In genomic region chr7:2461268-2462026, GRCh38 we compare ENCODE assay signal across 36 cellular contexts. TPM values are rescaled to one million over a fixed set of nuclear protein-coding genes. Genes with fewer than 3 reads are reported as not detected.
A peak's percentile ranks its signal among the peaks of the same experiment; 100 is the strongest.
DNase-seq lines count a peak whose midpoint lies in the region; ATAC-seq, FAIRE-seq and TF ChIP-seq lines count a peak whose summit lies in the region.
"Had no signal": no experiment of that assay in that cellular context is flagged by ENCODE, and none has a peak within 500 bp of the region (broad histone marks: within the 10 kb centered on the region; RNA-seq: fewer than 3 reads in every experiment).

No MANE protein-coding gene starts in this region.

- intact Hi-C loops in GM12878 (cut with micrococcal nuclease; ENCODE audit: unreplicated experiment) (no loop called here), kidney (cut with DNase I) (no loop called here)

- POLR2A ChIA-PET in GM12878 (lab: Charles Lee): no interaction called here

- H4K20me1 ChIP-seq in GM12878 (ENCODE audit: control insufficient read depth, insufficient read depth): no peaks in the 10 kb centered on the region

- H2AFZ ChIP-seq in GM12878 (ENCODE audit: control insufficient read depth, low read depth, low read length): no peak overlapping the region
- H2AFZ ChIP-seq: parathyroid adenoma had no signal

- in situ Hi-C loops in GM12878 (cut with MboI): no loop called here

- BruUV-seq in GM12878 (replicated peaks; lab: Mats Ljungman, UMichigan): no TSS peak

- DNase-seq in GM12878 (ENCODE audit: low read depth, low spot score) (no peak), kidney (peak; percentile 65), substantia nigra (lab: John Stamatoyannopoulos, UW) (no peak), tibial nerve (ENCODE audit: low spot score in 2 of 2) (no peak), putamen (ENCODE audit: low spot score) (no peak)
- DNase-seq in activated naive CD4-positive, alpha-beta T cell treated with Interleukin-2 at 50 U/mL for 16 hours: no peak
- DNase-seq: activated CD4-positive, alpha-beta T cell treated with anti-CD3 and anti-CD28 coated beads for 48 hours; activated CD8-positive, alpha-beta memory T cell treated with anti-CD3 and anti-CD28 coated beads for 24 hours; activated T-cell treated with anti-CD3 and anti-CD28 coated beads for 4 hours; colonic mucosa; COR-L47; effector memory CD8-positive, alpha-beta T cell; erythroblast; glutamatergic neuron; mammary epithelial cell; mucosa of descending colon; NCI-H146; NCI-H748 treated with DMSO at 0.1 percent for 48 hours; Peyer's patch; SHP77 treated with DMSO at 0.1 percent for 48 hours; stimulated activated CD4-positive, alpha-beta T cell treated with anti-CD3 and anti-CD28 coated beads, Interleukin-1b, Interleukin-23, amount 100 ng/mL, for 48 hours; stomach; SW 1271; T-helper 9 cell; thyroid gland; WERI-Rb-1 had no signal

- H3K79me2 ChIP-seq in GM12878 (ENCODE audit: control insufficient read depth, insufficient read depth, low read length): no peaks in the 10 kb centered on the region
- H3K79me2 ChIP-seq: parathyroid adenoma had no signal

- H3K27ac ChIP-seq in GM12878 (ENCODE audit: control insufficient read depth, insufficient read depth): no peak overlapping the region
- no peak overlapping the region for H3K27ac ChIP-seq in kidney (ENCODE audit: low read depth in 2 of 2, low read length in 2 of 2)
- H3K27ac ChIP-seq in substantia nigra (ENCODE audit: low read depth, low read length, poor library complexity, severe bottlenecking): peak overlapping the region; percentile 30
- H3K27ac ChIP-seq in tibial nerve: peak overlapping the region in 1 of 4 donors; percentile 11
- H3K27ac ChIP-seq: C4-2B, colonic mucosa, parathyroid adenoma, Peyer's patch, right atrium auricular region, stomach, thyroid gland, WERI-Rb-1 had no signal

- TF ChIP-seq EP300 in Ishikawa (IDR thresholded peaks at IDR 0.05; ENCODE audit: borderline replicate concordance): no peak
- no peak for TF ChIP-seq EP300 in GM12878 (IDR thresholded peaks at IDR 0.05; ENCODE audit: borderline replicate concordance in 1 of 2, control insufficient read depth in 1 of 2, low read depth in 2 of 2, low read length in 2 of 2)
- TF ChIP-seq EP300 in tibial nerve (IDR thresholded peaks at IDR 0.05): no peak

- no peak for ATAC-seq in GM12878
- ATAC-seq: activated naive CD4-positive, alpha-beta T cell treated with anti-CD3 and anti-CD28 coated beads, Interleukin-2, amount 50 U/mL, for 72 hours; effector memory CD8-positive, alpha-beta T cell; HCT116; mucosa of descending colon had no signal

- no peak for TF ChIP-seq CTCF in GM12878 (IDR thresholded peaks at IDR 0.05 in 2 of 3, conservative IDR thresholded peaks at IDR 0.05 in 1 of 3; ENCODE audit: control insufficient read depth in 2 of 3, extremely low read depth in 1 of 3, insufficient read depth in 1 of 3, low read depth in 3 of 3, low read length in 3 of 3)
- TF ChIP-seq CTCF in kidney (IDR thresholded peaks at IDR 0.05; ENCODE audit: borderline replicate concordance, extremely low read depth, insufficient read depth): no peak
- TF ChIP-seq CTCF in tibial nerve (IDR thresholded peaks at IDR 0.05): no peak

- H3K4me3 ChIP-seq in GM12878: no peak overlapping the region
- no peak overlapping the region for H3K4me3 ChIP-seq in kidney (ENCODE audit: low read length in 2 of 2)
- H3K4me3 ChIP-seq in tibial nerve: no peak overlapping the region
- H3K4me3 ChIP-seq: colonic mucosa, mucosa of descending colon, Peyer's patch, right atrium auricular region, stomach, thyroid gland had no signal

- CTCF ChIA-PET in GM12878 (lab: Yijun Ruan, JAX): no interaction called here

- SMC1A ChIA-PET in GM12878 (lab: Charles Lee; ENCODE audit: uncharacterized antibody, unreplicated experiment): no interaction called here

- FAIRE-seq in GM12878 (lab: Jason Lieb, UNC): no peak
- no peak for FAIRE-seq in kidney (lab: Jason Lieb, UNC)
- FAIRE-seq: G401.6 had no signal

- H3K4me1 ChIP-seq in GM12878 (ENCODE audit: control insufficient read depth, insufficient read depth, low read length): no peaks in the 10 kb centered on the region
- no peaks in the 10 kb centered on the region for H3K4me1 ChIP-seq in kidney (ENCODE audit: control insufficient read depth in 1 of 2, insufficient read depth in 1 of 2, low read depth in 1 of 2, low read length in 2 of 2)
- H3K4me1 ChIP-seq in tibial nerve: peaks cover 0 to 16% (median 6%) of the 10 kb centered on the region in 4 donors
- H3K4me1 ChIP-seq: colonic mucosa, parathyroid adenoma, Peyer's patch, right atrium auricular region, stomach, thyroid gland had no signal

- H3K9ac ChIP-seq in GM12878 (ENCODE audit: control insufficient read depth, insufficient read depth, low read length) (no peak overlapping the region), kidney (ENCODE audit: low read length in 2 of 2) (no peak overlapping the region)
- H3K9ac ChIP-seq: parathyroid adenoma had no signal

- no peaks in the 10 kb centered on the region for H3K27me3 ChIP-seq in GM12878 (replicated peaks in 1 of 2; ENCODE audit: control insufficient read depth in 2 of 2, insufficient read depth in 2 of 2, low read length in 1 of 2)
- no peaks in the 10 kb centered on the region for H3K27me3 ChIP-seq in tibial nerve
- H3K27me3 ChIP-seq: colonic mucosa, Peyer's patch, right atrium auricular region, stomach, thyroid gland had no signal

- TF ChIP-seq RAD21 in Ishikawa (IDR thresholded peaks at IDR 0.05; ENCODE audit: low read depth) (no peak), GM12878 (IDR thresholded peaks at IDR 0.05; ENCODE audit: insufficient read depth, low read depth, low read length) (no peak)

- TF ChIP-seq POLR2A in GM12878 (IDR thresholded peaks at IDR 0.05; ENCODE audit: low read depth, low read length) (no peak), tibial nerve (IDR thresholded peaks at IDR 0.05) (no peak)

- no peak overlapping the region for H3K4me2 ChIP-seq in GM12878 (ENCODE audit: control insufficient read depth, insufficient read depth)

- WGBS in GM12878 (ENCODE audit: insufficient coverage, insufficient replicate concordance, low lambda C conversion rate, missing lambda C conversion rate): 83% methylated on average over 14 of the region's 15 CpGs
- WGBS in tibial nerve, 2 donors: 81 to 84% methylated on average over 13 to 15 of the region's 15 CpGs

- RAD21 ChIA-PET in GM12878 (lab: Charles Lee; ENCODE audit: unreplicated experiment): no interaction called here

- H3K9me3 ChIP-seq in GM12878 (replicated peaks; ENCODE audit: control insufficient read depth, insufficient read depth, low read length) (no peaks in the 10 kb centered on the region; the same call in 2 of the 3 replicates), kidney (ENCODE audit: control insufficient read depth in 1 of 2, low read length in 2 of 2) (no peaks in the 10 kb centered on the region), tibial nerve (no peaks in the 10 kb centered on the region)
- H3K9me3 ChIP-seq: colonic mucosa, mucosa of descending colon, Peyer's patch, right atrium auricular region, stomach, thyroid gland had no signal

- H3K36me3 ChIP-seq in GM12878 (ENCODE audit: control insufficient read depth in 2 of 2, insufficient read depth in 2 of 2, low read length in 1 of 2): no peaks in the 10 kb centered on the region
- no peaks in the 10 kb centered on the region for H3K36me3 ChIP-seq in kidney (ENCODE audit: control insufficient read depth in 1 of 2, insufficient read depth in 2 of 2, low read length in 2 of 2)
- H3K36me3 ChIP-seq in tibial nerve: no peaks in the 10 kb centered on the region
- H3K36me3 ChIP-seq: colonic mucosa, Peyer's patch, right atrium auricular region, stomach, thyroid gland, WERI-Rb-1 had no signal

RNA-seq across cellular contexts. Expression of gene GRIFIN, which starts 14.8 kb away (rescaled TPM):
- total RNA-seq in GM12878 (2013; cell fraction: nucleolus; rRNA removed): not detected in 2 replicates
- total RNA-seq in GM12878 (2014; rRNA removed): not detected in 2 replicates
- not detected in 2 replicates for total RNA-seq in GM12878 (2014; rRNA removed; fragmentation: Illumina TruSeq; extraction: Trizol)
- not detected in 2 replicates for total RNA-seq in GM12878 (2021)
- not detected for polyA plus RNA-seq in GM12878 (2011; ENCODE audit: low read depth)
- polyA plus RNA-seq in GM12878 (2011; rRNA removed): not detected in 2 replicates
- polyA plus RNA-seq in GM12878 (2011; cell fraction: cytosol; rRNA removed): not detected in 2 replicates
- not detected in 2 replicates for polyA plus RNA-seq in GM12878 (2011; cell fraction: nucleus; rRNA removed)
- not detected in 2 replicates for polyA plus RNA-seq in GM12878 (2012)
- polyA plus RNA-seq in GM12878 (2014; fragmentation: Illumina TruSeq; extraction: Trizol): not detected in 2 replicates
- polyA plus RNA-seq in GM12878 (2014; fragmentation: Nextera tagmentation; extraction: Ambion mirVana): not detected
- polyA plus RNA-seq in GM12878 (2014; rRNA removed): not detected in 2 replicates
- polyA plus RNA-seq in GM12878 (2016; fragmentation: Nextera tagmentation; extraction: Ambion mirVana): not detected
- polyA minus RNA-seq in GM12878 (2011; rRNA and poly(A)+ RNA removed): not detected in 2 replicates
- not detected in 2 replicates for polyA minus RNA-seq in GM12878 (2011; cell fraction: cytosol; rRNA and poly(A)+ RNA removed)
- polyA minus RNA-seq in GM12878 (2011; cell fraction: nucleus; rRNA and poly(A)+ RNA removed): not detected in 2 replicates
- not detected for total RNA-seq in kidney
- polyA plus RNA-seq in kidney (ENCODE audit: insufficient read depth, low read depth, low replicate concordance): not detected
- total RNA-seq in tibial nerve: not detected
- total RNA-seq: activated naive CD4-positive, alpha-beta T cell treated with anti-CD3 and anti-CD28 coated beads, Interleukin-2, amount 50 U/mL, for 72 hours; activated T-helper 2 cell treated with anti-CD3 and anti-CD28 coated beads, Interferon-gamma antibody, Interleukin-2, Interleukin-4, amounts not matched to agents 10 μg/mL and 5 μg/mL and 100 μg/mL, durations not matched to agents 14 hours and 24 hours and 36 hours; colonic mucosa; kidney epithelial cell; mammary epithelial cell; mucosa of descending colon; Peyer's patch; right atrium auricular region; stomach; thyroid gland had no signal
- polyA plus RNA-seq: IgD-negative memory B cell, mammary epithelial cell, stomach had no signal

RNA-seq across cellular contexts. Expression of gene CHST12, which starts 58.0 kb away (rescaled TPM):
- 24.3 and 24.9 TPM in 2 replicates for total RNA-seq in GM12878 (2013; cell fraction: nucleolus; rRNA removed)
- 2.0 and 2.4 TPM in 2 replicates for total RNA-seq in GM12878 (2014; rRNA removed)
- 0.78 and 1.1 TPM in 2 replicates for total RNA-seq in GM12878 (2014; rRNA removed; fragmentation: Illumina TruSeq; extraction: Trizol)
- 6.9 and 8.4 TPM in 2 replicates for total RNA-seq in GM12878 (2021)
- polyA plus RNA-seq in GM12878 (2011; ENCODE audit: low read depth): 4.6 TPM
- 5.9 and 14.2 TPM in 2 replicates for polyA plus RNA-seq in GM12878 (2011; rRNA removed)
- polyA plus RNA-seq in GM12878 (2011; cell fraction: cytosol; rRNA removed): 25.5 and 35.2 TPM in 2 replicates
- 18.3 and 23.4 TPM in 2 replicates for polyA plus RNA-seq in GM12878 (2011; cell fraction: nucleus; rRNA removed)
- 12.2 and 14.0 TPM in 2 replicates for polyA plus RNA-seq in GM12878 (2012)
- polyA plus RNA-seq in GM12878 (2014; fragmentation: Illumina TruSeq; extraction: Trizol): 0.19 and 0.43 TPM in 2 replicates
- polyA plus RNA-seq in GM12878 (2014; fragmentation: Nextera tagmentation; extraction: Ambion mirVana): under 1 TPM; 0.05 to 0.33 TPM
- 4.2 and 6.0 TPM in 2 replicates for polyA plus RNA-seq in GM12878 (2014; rRNA removed)
- 10 to 100 TPM; 11.8 TPM for polyA plus RNA-seq in GM12878 (2016; fragmentation: Nextera tagmentation; extraction: Ambion mirVana)
- polyA minus RNA-seq in GM12878 (2011; rRNA and poly(A)+ RNA removed): 9.7 and 19.3 TPM in 2 replicates
- 12.7 and 14.5 TPM in 2 replicates for polyA minus RNA-seq in GM12878 (2011; cell fraction: cytosol; rRNA and poly(A)+ RNA removed)
- polyA minus RNA-seq in GM12878 (2011; cell fraction: nucleus; rRNA and poly(A)+ RNA removed): 3.3 and 7.9 TPM in 2 replicates
- 25.6 TPM for total RNA-seq in kidney
- polyA plus RNA-seq in kidney (ENCODE audit: insufficient read depth, low read depth, low replicate concordance): 16.3 TPM
- 10 to 100 TPM; 21.0 to 29.9 (median 29.3) TPM for total RNA-seq in tibial nerve

RNA-seq across cellular contexts. Expression of gene LFNG, which starts 58.1 kb away (rescaled TPM):
- total RNA-seq in GM12878 (2013; cell fraction: nucleolus; rRNA removed): 6.2 and 7.0 TPM in 2 replicates
- total RNA-seq in GM12878 (2014; rRNA removed): 0.11 and 0.68 TPM in 2 replicates
- total RNA-seq in GM12878 (2014; rRNA removed; fragmentation: Illumina TruSeq; extraction: Trizol): 0.22 and 0.23 TPM in 2 replicates
- total RNA-seq in GM12878 (2021): 0.62 and 0.80 TPM in 2 replicates
- not detected for polyA plus RNA-seq in GM12878 (2011; ENCODE audit: low read depth)
- polyA plus RNA-seq in GM12878 (2011; rRNA removed): 0.33 and 0.43 TPM in 2 replicates
- polyA plus RNA-seq in GM12878 (2011; cell fraction: cytosol; rRNA removed): 0.48 and 0.51 TPM in 2 replicates
- polyA plus RNA-seq in GM12878 (2011; cell fraction: nucleus; rRNA removed): 1.6 and 1.7 TPM in 2 replicates
- 0.15 and 0.35 TPM in 2 replicates for polyA plus RNA-seq in GM12878 (2012)
- polyA plus RNA-seq in GM12878 (2014; fragmentation: Illumina TruSeq; extraction: Trizol): 0.15 TPM in 1 of 2 replicates, not detected in the other
- under 1 TPM; 0.09 to 0.18 TPM for polyA plus RNA-seq in GM12878 (2014; fragmentation: Nextera tagmentation; extraction: Ambion mirVana)
- polyA plus RNA-seq in GM12878 (2014; rRNA removed): 0.68 and 0.81 TPM in 2 replicates
- polyA plus RNA-seq in GM12878 (2016; fragmentation: Nextera tagmentation; extraction: Ambion mirVana): not detected
- polyA minus RNA-seq in GM12878 (2011; rRNA and poly(A)+ RNA removed): 0.15 and 0.26 TPM in 2 replicates
- polyA minus RNA-seq in GM12878 (2011; cell fraction: cytosol; rRNA and poly(A)+ RNA removed): not detected in 2 replicates
- 0.73 and 2.0 TPM in 2 replicates for polyA minus RNA-seq in GM12878 (2011; cell fraction: nucleus; rRNA and poly(A)+ RNA removed)
- total RNA-seq in kidney: 18.4 TPM
- polyA plus RNA-seq in kidney (ENCODE audit: insufficient read depth, low read depth, low replicate concordance): 5.0 TPM
- 10 to 100 TPM in 3 of 4 donors, 1 to 10 TPM in 1; 8.8 to 21.6 (median 11.3) TPM for total RNA-seq in tibial nerve
